17 cellular contexts compared by ENCODE assay signal in the genomic region with DNA sequence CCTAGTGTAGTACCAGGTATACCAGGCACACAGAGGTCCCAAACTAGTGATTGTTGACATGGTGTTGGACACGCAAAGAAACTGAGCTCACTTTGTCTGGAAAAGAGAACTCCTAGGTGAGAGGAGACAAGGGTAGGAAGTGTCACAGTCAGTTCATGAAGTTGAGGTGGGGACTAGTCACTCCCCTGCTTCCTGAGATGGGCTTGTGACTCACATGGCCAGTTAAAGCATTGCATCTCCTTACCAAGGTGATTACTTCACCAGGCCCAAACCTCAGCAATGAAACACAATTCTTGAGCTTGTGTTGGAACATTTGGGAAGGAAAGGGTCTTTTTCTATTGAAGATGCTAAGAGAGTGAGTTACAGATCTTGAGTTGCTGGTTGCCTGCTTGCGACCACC. TPM values are rescaled to one million over a fixed set of nuclear protein-coding genes. Genes with fewer than 3 reads are reported as not detected.
DNase-seq lines count a peak whose midpoint lies in the region; ATAC-seq and TF ChIP-seq lines count a peak whose summit lies in the region.
"Had no signal": no experiment of that assay in that cellular context is flagged by ENCODE, and none has a peak within 500 bp of the region (broad histone marks: within the 10 kb centered on the region; RNA-seq: fewer than 3 reads in every experiment).

No MANE protein-coding gene starts in this region.

- POLR2A ChIA-PET in activated naive CD8-positive, alpha-beta T cell treated with anti-CD3 and anti-CD28 coated beads, Interleukin-2, amount 10 ng/mL, durations not matched to agents 7 days and 5 days (lab: Charles Lee) = interaction anchor here (0.7 kb wide), 1 partner anchor 41 kb away, joined by 3 read pairs; no protein-coding TSS in a partner anchor
- POLR2A ChIA-PET in activated CD8-positive, alpha-beta T cell treated with anti-CD3 and anti-CD28 coated beads, Interleukin-2, amount 10 ng/mL, durations not matched to agents 7 days and 5 days (lab: Charles Lee) = no interaction called here

- intact Hi-C loops in CD14-positive monocyte (cut with micrococcal nuclease) = no loop called here

- H3K4me3 ChIP-seq in NB4 (ENCODE audit: low read depth, low read length) = no peak overlapping the region
- H3K4me3 ChIP-seq: BLaER1 treated with 17β-estradiol and CSF1 and Interleukin-3, amounts not matched to agents 10 nM and 100 nM had no signal

- H3K27ac Mint-ChIP-seq in activated naive CD8-positive, alpha-beta T cell treated with anti-CD3 and anti-CD28 coated beads, Interleukin-2, amount 10 ng/mL, durations not matched to agents 7 days and 5 days = no peak overlapping the region
- no peak overlapping the region for H3K27ac Mint-ChIP-seq in activated naive CD8-positive, alpha-beta T cell treated with anti-CD3 and anti-CD28 coated beads for 36 hours
- H3K27ac Mint-ChIP-seq in activated CD8-positive, alpha-beta T cell treated with anti-CD3 and anti-CD28 coated beads, Interleukin-2, amount 10 ng/mL, durations not matched to agents 7 days and 5 days = peak overlapping the region; percentile 18
- no peak overlapping the region for H3K27ac Mint-ChIP-seq in stimulated activated effector memory CD8-positive, alpha-beta T cell treated with anti-CD3 and anti-CD28 coated beads, Interleukin-12 subunit alpha, Interleukin-12 subunit beta, amount 100 ng/mL, for 72 hours
- no peak overlapping the region for H3K27ac Mint-ChIP-seq in CD14-positive monocyte
- H3K27ac Mint-ChIP-seq: CD8-positive, alpha-beta memory T cell had no signal

- no peak for DNase-seq in activated naive CD8-positive, alpha-beta T cell treated with anti-CD3 and anti-CD28 coated beads, Interleukin-2, amount 10 ng/mL, durations not matched to agents 7 days and 5 days
- no peak for DNase-seq in activated naive CD8-positive, alpha-beta T cell treated with anti-CD3 and anti-CD28 coated beads for 36 hours
- DNase-seq in NB4 (ENCODE audit: low read depth) = peak; percentile 18
- DNase-seq in activated CD8-positive, alpha-beta T cell treated with anti-CD3 and anti-CD28 coated beads, Interleukin-2, amount 10 ng/mL, durations not matched to agents 7 days and 5 days = peak; percentile 24
- no peak for DNase-seq in stimulated activated effector memory CD8-positive, alpha-beta T cell treated with anti-CD3 and anti-CD28 coated beads, Interleukin-12 subunit alpha, Interleukin-12 subunit beta, amount 100 ng/mL, for 72 hours (ENCODE audit: low spot score in 2 of 2)
- no peak for DNase-seq in CD14-positive monocyte (ENCODE audit: low spot score)
- no peak for DNase-seq in HuH-7 (ENCODE audit: low spot score)
- DNase-seq: CD8-positive, alpha-beta memory T cell; KG1; NCI-H1092 treated with DMSO at 0.1 percent for 48 hours; NCI-H1694; NCI-H2081 treated with DMSO at 0.1 percent for 48 hours; NCI-H510A; NCI-H748 treated with DMSO at 0.1 percent for 48 hours; NK-92 treated with Interleukin-12 subunit alpha and Interleukin-12 subunit beta, amount 100 ng/mL, for 24 hours had no signal

- H3K4me3 Mint-ChIP-seq in activated naive CD8-positive, alpha-beta T cell treated with anti-CD3 and anti-CD28 coated beads, Interleukin-2, amount 10 ng/mL, durations not matched to agents 7 days and 5 days = no peak overlapping the region
- H3K4me3 Mint-ChIP-seq in activated naive CD8-positive, alpha-beta T cell treated with anti-CD3 and anti-CD28 coated beads for 36 hours = no peak overlapping the region
- H3K4me3 Mint-ChIP-seq in activated CD8-positive, alpha-beta T cell treated with anti-CD3 and anti-CD28 coated beads, Interleukin-2, amount 10 ng/mL, durations not matched to agents 7 days and 5 days = no peak overlapping the region
- H3K4me3 Mint-ChIP-seq in stimulated activated effector memory CD8-positive, alpha-beta T cell treated with anti-CD3 and anti-CD28 coated beads, Interleukin-12 subunit alpha, Interleukin-12 subunit beta, amount 100 ng/mL, for 72 hours = no peak overlapping the region
- H3K4me3 Mint-ChIP-seq in CD14-positive monocyte = no peak overlapping the region

- TF ChIP-seq POLR2A in NB4 (IDR thresholded peaks at IDR 0.05; ENCODE audit: extremely low read depth, insufficient read length) = no peak

- CTCF ChIA-PET in activated CD8-positive, alpha-beta T cell treated with anti-CD3 and anti-CD28 coated beads, Interleukin-2, amount 10 ng/mL, durations not matched to agents 7 days and 5 days (lab: Charles Lee) = interaction anchor here (0.8 to 3.7 kb wide), 3 partner anchors 22 to 40 kb away, joined by 3 to 14 read pairs (median 3); no protein-coding TSS in a partner anchor

- peaks cover 9% of the 10 kb centered on the region for H3K4me1 Mint-ChIP-seq in activated naive CD8-positive, alpha-beta T cell treated with anti-CD3 and anti-CD28 coated beads, Interleukin-2, amount 10 ng/mL, durations not matched to agents 7 days and 5 days
- peaks cover 5% of the 10 kb centered on the region for H3K4me1 Mint-ChIP-seq in activated naive CD8-positive, alpha-beta T cell treated with anti-CD3 and anti-CD28 coated beads for 36 hours
- peaks cover 16% of the 10 kb centered on the region for H3K4me1 Mint-ChIP-seq in activated CD8-positive, alpha-beta T cell treated with anti-CD3 and anti-CD28 coated beads, Interleukin-2, amount 10 ng/mL, durations not matched to agents 7 days and 5 days (ENCODE audit: low read depth)
- no peaks in the 10 kb centered on the region for H3K4me1 Mint-ChIP-seq in stimulated activated effector memory CD8-positive, alpha-beta T cell treated with anti-CD3 and anti-CD28 coated beads, Interleukin-12 subunit alpha, Interleukin-12 subunit beta, amount 100 ng/mL, for 72 hours
- H3K4me1 Mint-ChIP-seq in CD14-positive monocyte = no peaks in the 10 kb centered on the region

- TF ChIP-seq CTCF in NB4 (IDR thresholded peaks at IDR 0.05; ENCODE audit: low read depth, low read length) (no peak), CD14-positive monocyte (IDR thresholded peaks at IDR 0.05) (no peak)

- H3K36me3 Mint-ChIP-seq in activated naive CD8-positive, alpha-beta T cell treated with anti-CD3 and anti-CD28 coated beads, Interleukin-2, amount 10 ng/mL, durations not matched to agents 7 days and 5 days = no peaks in the 10 kb centered on the region
- peaks cover 2% of the 10 kb centered on the region for H3K36me3 Mint-ChIP-seq in activated naive CD8-positive, alpha-beta T cell treated with anti-CD3 and anti-CD28 coated beads for 36 hours
- H3K36me3 Mint-ChIP-seq in activated CD8-positive, alpha-beta T cell treated with anti-CD3 and anti-CD28 coated beads, Interleukin-2, amount 10 ng/mL, durations not matched to agents 7 days and 5 days (ENCODE audit: low read depth) = peaks cover 2% of the 10 kb centered on the region
- no peaks in the 10 kb centered on the region for H3K36me3 Mint-ChIP-seq in stimulated activated effector memory CD8-positive, alpha-beta T cell treated with anti-CD3 and anti-CD28 coated beads, Interleukin-12 subunit alpha, Interleukin-12 subunit beta, amount 100 ng/mL, for 72 hours
- no peaks in the 10 kb centered on the region for H3K36me3 Mint-ChIP-seq in CD14-positive monocyte

- ATAC-seq in activated naive CD8-positive, alpha-beta T cell treated with anti-CD3 and anti-CD28 coated beads, Interleukin-2, amount 10 ng/mL, durations not matched to agents 7 days and 5 days (ENCODE audit: low read depth) = peak; percentile 72
- ATAC-seq in activated CD8-positive, alpha-beta T cell treated with anti-CD3 and anti-CD28 coated beads, Interleukin-2, amount 10 ng/mL, durations not matched to agents 7 days and 5 days = peak; percentile 68
- peak; percentile 81 for ATAC-seq in stimulated activated effector memory CD8-positive, alpha-beta T cell treated with anti-CD3 and anti-CD28 coated beads, Interleukin-12 subunit alpha, Interleukin-12 subunit beta, amount 100 ng/mL, for 72 hours
- ATAC-seq: Right ventricle myocardium inferior had no signal

- H3K27me3 Mint-ChIP-seq in activated naive CD8-positive, alpha-beta T cell treated with anti-CD3 and anti-CD28 coated beads, Interleukin-2, amount 10 ng/mL, durations not matched to agents 7 days and 5 days = peaks cover 2% of the 10 kb centered on the region
- H3K27me3 Mint-ChIP-seq in activated naive CD8-positive, alpha-beta T cell treated with anti-CD3 and anti-CD28 coated beads for 36 hours = no peaks in the 10 kb centered on the region
- no peaks in the 10 kb centered on the region for H3K27me3 Mint-ChIP-seq in activated CD8-positive, alpha-beta T cell treated with anti-CD3 and anti-CD28 coated beads, Interleukin-2, amount 10 ng/mL, durations not matched to agents 7 days and 5 days (ENCODE audit: low read depth)
- H3K27me3 Mint-ChIP-seq in CD14-positive monocyte (ENCODE audit: low read depth in 3 of 3) = peaks cover 0 to 1% (median 0%) of the 10 kb centered on the region in 3 donors

- no peaks in the 10 kb centered on the region for H3K9me3 Mint-ChIP-seq in activated naive CD8-positive, alpha-beta T cell treated with anti-CD3 and anti-CD28 coated beads, Interleukin-2, amount 10 ng/mL, durations not matched to agents 7 days and 5 days
- no peaks in the 10 kb centered on the region for H3K9me3 Mint-ChIP-seq in activated naive CD8-positive, alpha-beta T cell treated with anti-CD3 and anti-CD28 coated beads for 36 hours
- H3K9me3 Mint-ChIP-seq in activated CD8-positive, alpha-beta T cell treated with anti-CD3 and anti-CD28 coated beads, Interleukin-2, amount 10 ng/mL, durations not matched to agents 7 days and 5 days (ENCODE audit: insufficient read depth) = no peaks in the 10 kb centered on the region
- no peaks in the 10 kb centered on the region for H3K9me3 Mint-ChIP-seq in stimulated activated effector memory CD8-positive, alpha-beta T cell treated with anti-CD3 and anti-CD28 coated beads, Interleukin-12 subunit alpha, Interleukin-12 subunit beta, amount 100 ng/mL, for 72 hours
- peaks cover 0 to 2% (median 0%) of the 10 kb centered on the region in 7 donors for H3K9me3 Mint-ChIP-seq in CD14-positive monocyte

RNA-seq across cellular contexts. Expression of gene RAD18, which starts 49.2 kb away (rescaled TPM):
- total RNA-seq in activated naive CD8-positive, alpha-beta T cell treated with anti-CD3 and anti-CD28 coated beads, Interleukin-2, amount 10 ng/mL, durations not matched to agents 7 days and 5 days = 10 to 100 TPM; 30.9 to 31.1 TPM
- total RNA-seq in activated naive CD8-positive, alpha-beta T cell treated with anti-CD3 and anti-CD28 coated beads for 36 hours = 10 to 100 TPM; 54.6 to 60.5 TPM
- total RNA-seq in activated CD8-positive, alpha-beta T cell treated with anti-CD3 and anti-CD28 coated beads, Interleukin-2, amount 10 ng/mL, durations not matched to agents 7 days and 5 days = 10 to 100 TPM; 37.2 to 40.2 TPM
- polyA plus RNA-seq in CD14-positive monocyte = 1 to 10 TPM; 5.1 to 6.9 TPM

Comparison
In these comparisons a context has a peak if more than half of its experiments do, and no peak if none do; other contexts are left out.
1. DNase-seq: peak in NB4 (single experiment) and activated CD8-positive, alpha-beta T cell treated with anti-CD3 and anti-CD28 coated beads, Interleukin-2, amount 10 ng/mL, durations not matched to agents 7 days and 5 days (single experiment); none in activated naive CD8-positive, alpha-beta T cell treated with anti-CD3 and anti-CD28 coated beads, Interleukin-2, amount 10 ng/mL, durations not matched to agents 7 days and 5 days (single experiment), activated naive CD8-positive, alpha-beta T cell treated with anti-CD3 and anti-CD28 coated beads for 36 hours (single experiment), stimulated activated effector memory CD8-positive, alpha-beta T cell treated with anti-CD3 and anti-CD28 coated beads, Interleukin-12 subunit alpha, Interleukin-12 subunit beta, amount 100 ng/mL, for 72 hours (0 of 2), CD14-positive monocyte (single experiment) and HuH-7 (single experiment).
2. Peak in every context shown above with its lines, with median percentiles within 50 percentile points of each other: ATAC-seq.